ENCODE assay signal across 24 cellular contexts in the genomic region with DNA sequence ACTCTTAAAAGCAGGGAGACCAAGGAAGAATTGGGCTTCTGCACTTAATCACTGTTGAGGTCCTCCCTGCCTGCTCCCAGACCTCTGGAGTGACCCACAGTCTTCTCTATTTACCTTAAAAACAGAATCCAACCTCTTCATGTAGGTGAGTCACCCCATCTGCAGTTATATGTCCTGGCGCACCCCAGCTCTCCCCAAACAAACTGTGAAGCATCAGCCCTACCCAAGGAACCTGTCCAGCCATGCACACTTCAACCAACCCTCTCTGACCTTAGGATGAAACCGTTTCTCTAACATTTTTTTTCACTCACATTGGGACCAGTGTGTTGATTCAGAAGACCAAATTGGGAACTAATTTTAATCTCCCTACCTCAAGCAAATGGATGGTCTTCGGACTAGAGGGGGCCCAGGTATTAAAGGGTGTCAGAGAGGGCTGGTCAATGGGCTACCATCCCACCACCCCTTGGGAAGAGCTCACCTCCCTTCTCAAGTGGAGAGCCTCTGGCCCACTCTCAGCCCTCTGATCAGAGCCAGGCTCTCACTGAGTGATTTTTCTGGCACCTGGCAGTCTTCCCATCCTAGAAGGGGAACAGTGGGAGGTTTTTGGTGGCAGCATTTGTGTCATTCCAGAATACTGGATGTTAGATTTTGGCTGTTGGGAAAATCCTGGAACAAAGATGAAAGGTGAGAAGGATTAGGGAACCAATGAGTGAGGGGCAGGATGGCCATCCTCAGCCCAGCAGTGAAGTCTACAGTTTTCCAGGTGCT.
"Had no signal": no experiment of that assay in that cellular context is flagged by ENCODE, and none has a peak within 500 bp of the region (broad histone marks: within the 10 kb centered on the region; RNA-seq: fewer than 3 reads in every experiment).

No MANE protein-coding gene starts in this region.

- H3K9me3 ChIP-seq: esophagus squamous epithelium, gastroesophageal sphincter, tibial nerve had no signal

- H3K27ac ChIP-seq: cardiac muscle cell, gastroesophageal sphincter, tibial nerve, VCaP had no signal

- H3K27me3 Mint-ChIP-seq: stimulated activated naive CD8-positive, alpha-beta T cell treated with anti-CD3 and anti-CD28 coated beads, Interleukin-15, amount 100 ng/mL, for 72 hours had no signal

- H3K4me1 Mint-ChIP-seq: neural crest cell; stimulated activated effector memory CD8-positive, alpha-beta T cell treated with anti-CD3 and anti-CD28 coated beads, Interleukin-12 subunit alpha, Interleukin-12 subunit beta, amount 100 ng/mL, for 72 hours had no signal

- H3K27me3 ChIP-seq: cardiac muscle cell, esophagus squamous epithelium, tibial nerve had no signal

- H3K4me3 Mint-ChIP-seq: activated naive CD8-positive, alpha-beta T cell treated with anti-CD3 and anti-CD28 coated beads for 36 hours; activated T-cell treated with anti-CD3 and anti-CD28 coated beads, Interleukin-2, amount 50 U/mL, for 4 hours; naive thymus-derived CD4-positive, alpha-beta T cell; neural crest cell; stimulated activated effector memory CD8-positive, alpha-beta T cell treated with anti-CD3 and anti-CD28 coated beads, Interleukin-12 subunit alpha, Interleukin-12 subunit beta, amount 100 ng/mL, for 72 hours; stimulated activated naive CD8-positive, alpha-beta T cell treated with anti-CD3 and anti-CD28 coated beads, Interleukin-15, amount 100 ng/mL, for 72 hours had no signal

- H3K9me3 Mint-ChIP-seq: activated naive CD8-positive, alpha-beta T cell treated with anti-CD3 and anti-CD28 coated beads for 36 hours; activated T-cell treated with anti-CD3 and anti-CD28 coated beads, Interleukin-2, amount 50 U/mL, for 4 hours; neural crest cell; stimulated activated effector memory CD8-positive, alpha-beta T cell treated with anti-CD3 and anti-CD28 coated beads, Interleukin-12 subunit alpha, Interleukin-12 subunit beta, amount 100 ng/mL, for 72 hours had no signal

- ATAC-seq: activated T-cell treated with anti-CD3 and anti-CD28 coated beads, Interleukin-2, amount 50 U/mL, for 4 hours; gastroesophageal sphincter; left cardiac atrium; naive thymus-derived CD4-positive, alpha-beta T cell; sciatic nerve; stimulated activated effector memory CD8-positive, alpha-beta T cell treated with anti-CD3 and anti-CD28 coated beads, Interleukin-12 subunit alpha, Interleukin-12 subunit beta, amount 100 ng/mL, for 72 hours; stimulated activated naive CD8-positive, alpha-beta T cell treated with anti-CD3 and anti-CD28 coated beads, Interleukin-15, amount 100 ng/mL, for 72 hours had no signal

- H3K27ac Mint-ChIP-seq: activated naive CD8-positive, alpha-beta T cell treated with anti-CD3 and anti-CD28 coated beads for 36 hours; stimulated activated effector memory CD8-positive, alpha-beta T cell treated with anti-CD3 and anti-CD28 coated beads, Interleukin-12 subunit alpha, Interleukin-12 subunit beta, amount 100 ng/mL, for 72 hours; stimulated activated naive CD8-positive, alpha-beta T cell treated with anti-CD3 and anti-CD28 coated beads, Interleukin-15, amount 100 ng/mL, for 72 hours had no signal

- DNase-seq: activated CD4-positive, CD25-positive, alpha-beta regulatory T cell treated with anti-CD3 and anti-CD28 coated beads, Interleukin-2, amount 50 U/mL, for 72 hours; activated CD8-positive, alpha-beta memory T cell treated with anti-CD3 and anti-CD28 coated beads, Interleukin-2, amount 50 U/mL, for 48 hours; activated naive CD4-positive, alpha-beta T cell treated with Interleukin-2 at 50 U/mL for 16 hours; activated naive CD8-positive, alpha-beta T cell treated with anti-CD3 and anti-CD28 coated beads for 36 hours; activated T-cell treated with anti-CD3 and anti-CD28 coated beads, Interleukin-2, amount 50 U/mL, for 4 hours; amygdala; dermis blood vessel endothelial cell; effector CD8-positive, alpha-beta T cell; esophagus squamous epithelium; hypothalamus; left cardiac atrium; naive thymus-derived CD4-positive, alpha-beta T cell; occipital lobe; posterior cingulate gyrus; small intestine; stimulated activated CD4-positive, alpha-beta T cell treated with anti-CD3 and anti-CD28 coated beads, Interleukin-2, amount 100 ng/mL, for 24 hours; stimulated activated naive CD8-positive, alpha-beta T cell treated with anti-CD3 and anti-CD28 coated beads, Interleukin-15, amount 100 ng/mL, for 72 hours had no signal

- H3K36me3 Mint-ChIP-seq: activated naive CD8-positive, alpha-beta T cell treated with anti-CD3 and anti-CD28 coated beads for 36 hours; stimulated activated effector memory CD8-positive, alpha-beta T cell treated with anti-CD3 and anti-CD28 coated beads, Interleukin-12 subunit alpha, Interleukin-12 subunit beta, amount 100 ng/mL, for 72 hours had no signal

- H3K36me3 ChIP-seq: cardiac muscle cell, esophagus squamous epithelium, gastroesophageal sphincter, tibial nerve had no signal

- H3K4me1 ChIP-seq: gastroesophageal sphincter, tibial nerve had no signal

- H3K4me3 ChIP-seq: cardiac muscle cell, esophagus squamous epithelium, gastroesophageal sphincter, tibial nerve had no signal
